Comparison of ENCODE assay signal across 17 cellular contexts in genomic region chr5:151534345-151534744, GRCh38. TPM values are rescaled to one million over a fixed set of nuclear protein-coding genes. Genes with fewer than 3 reads are reported as not detected.
DNase-seq lines count a peak whose midpoint lies in the region; ATAC-seq and TF ChIP-seq lines count a peak whose summit lies in the region.
"Had no signal": no experiment of that assay in that cellular context is flagged by ENCODE, and none has a peak within 500 bp of the region (broad histone marks: within the 10 kb centered on the region; RNA-seq: fewer than 3 reads in every experiment).

No MANE protein-coding gene starts in this region.

- intact Hi-C loops in natural killer cell (cut with micrococcal nuclease), result no loop called here
- intact Hi-C loops in left colon (cut with DNase I, micrococcal nuclease), result no loop called here

- DNase-seq in natural killer cell (no peak), RWPE1 (ENCODE audit: low spot score) (no peak), left colon (no peak), NCI-H82 treated with DMSO at 0.1 percent for 48 hours (lab: John Stamatoyannopoulos, UW; ENCODE audit: unreplicated experiment) (no peak)
- no peak for DNase-seq in natural killer cell treated with Interleukin-12 subunit alpha and Interleukin-12 subunit beta and Interleukin-15 and Interleukin-18, amount 100 ng/mL, for 72 hours (ENCODE audit: low spot score)
- no peak for DNase-seq in effector memory CD8-positive, alpha-beta T cell
- DNase-seq: Caco-2, GM23248, NCI-H1417, NCI-H2029, NCI-H524 had no signal

- peak in 2 of 3 donors; percentile 52 to 69 for ATAC-seq in natural killer cell
- no peak for ATAC-seq in natural killer cell treated with Interleukin-12 subunit alpha and Interleukin-12 subunit beta and Interleukin-15 and Interleukin-18, amount 100 ng/mL, for 72 hours
- ATAC-seq in effector memory CD8-positive, alpha-beta T cell (replicated peaks), result peak; percentile 44
- ATAC-seq in stimulated activated memory B cell treated with anti-CD40 and anti-IgM and Interleukin-4, amounts not matched to agents 10 μg/mL and 1 μg/mL and 100 μg/mL, for 72 hours, result peak; percentile 16
- no peak for ATAC-seq in GM18867 (IDR thresholded peaks at IDR 0.05; ENCODE audit: unreplicated experiment)
- no peak for ATAC-seq in left colon
- ATAC-seq: A549 had no signal

- H3K27ac ChIP-seq in RWPE1, result peak overlapping the region; percentile 48
- H3K27ac ChIP-seq: A549, GM23248 had no signal

- POLR2A ChIA-PET in RWPE1 (lab: Yijun Ruan, JAX; ENCODE audit: low non-redundant PET), result no interaction called here

- no peak overlapping the region for H3K27ac Mint-ChIP-seq in natural killer cell
- H3K27ac Mint-ChIP-seq in natural killer cell treated with Interleukin-12 subunit alpha and Interleukin-12 subunit beta and Interleukin-15 and Interleukin-18, amount 100 ng/mL, for 72 hours, result no peak overlapping the region
- no peak overlapping the region for H3K27ac Mint-ChIP-seq in effector memory CD8-positive, alpha-beta T cell
- no peak overlapping the region for H3K27ac Mint-ChIP-seq in stimulated activated memory B cell treated with anti-CD40 and anti-IgM and Interleukin-4, amounts not matched to agents 10 μg/mL and 1 μg/mL and 100 μg/mL, for 72 hours

- no peak overlapping the region for H3K4me3 Mint-ChIP-seq in natural killer cell
- H3K4me3 Mint-ChIP-seq in natural killer cell treated with Interleukin-12 subunit alpha and Interleukin-12 subunit beta and Interleukin-15 and Interleukin-18, amount 100 ng/mL, for 72 hours, result no peak overlapping the region
- H3K4me3 Mint-ChIP-seq in effector memory CD8-positive, alpha-beta T cell, result no peak overlapping the region
- no peak overlapping the region for H3K4me3 Mint-ChIP-seq in stimulated activated memory B cell treated with anti-CD40 and anti-IgM and Interleukin-4, amounts not matched to agents 10 μg/mL and 1 μg/mL and 100 μg/mL, for 72 hours

- CTCF ChIA-PET in RWPE1 (lab: Yijun Ruan, JAX), result interaction anchor here (0.5 to 1.2 kb wide), 3 partner anchors 53 to 118 kb away, joined by 3 to 4 read pairs (median 3); no protein-coding TSS in a partner anchor

- TF ChIP-seq CTCF in natural killer cell (IDR thresholded peaks at IDR 0.05) (no peak), RWPE1 (conservative IDR thresholded peaks at IDR 0.05; ENCODE audit: low read depth) (no peak)

- no peaks in the 10 kb centered on the region for H3K9me3 Mint-ChIP-seq in natural killer cell
- no peaks in the 10 kb centered on the region for H3K9me3 Mint-ChIP-seq in natural killer cell treated with Interleukin-12 subunit alpha and Interleukin-12 subunit beta and Interleukin-15 and Interleukin-18, amount 100 ng/mL, for 72 hours
- H3K9me3 Mint-ChIP-seq in effector memory CD8-positive, alpha-beta T cell, result no peaks in the 10 kb centered on the region
- H3K9me3 Mint-ChIP-seq in stimulated activated memory B cell treated with anti-CD40 and anti-IgM and Interleukin-4, amounts not matched to agents 10 μg/mL and 1 μg/mL and 100 μg/mL, for 72 hours, result no peaks in the 10 kb centered on the region

- H3K4me1 Mint-ChIP-seq in natural killer cell, result no peaks in the 10 kb centered on the region
- peaks cover 0 to 3% of the 10 kb centered on the region in 2 donors for H3K4me1 Mint-ChIP-seq in natural killer cell treated with Interleukin-12 subunit alpha and Interleukin-12 subunit beta and Interleukin-15 and Interleukin-18, amount 100 ng/mL, for 72 hours (ENCODE audit: low read depth in 2 of 2)
- no peaks in the 10 kb centered on the region for H3K4me1 Mint-ChIP-seq in effector memory CD8-positive, alpha-beta T cell (ENCODE audit: low read depth in 2 of 2)
- H3K4me1 Mint-ChIP-seq in stimulated activated memory B cell treated with anti-CD40 and anti-IgM and Interleukin-4, amounts not matched to agents 10 μg/mL and 1 μg/mL and 100 μg/mL, for 72 hours, result no peaks in the 10 kb centered on the region

- no peaks in the 10 kb centered on the region for H3K36me3 Mint-ChIP-seq in natural killer cell
- H3K36me3 Mint-ChIP-seq in natural killer cell treated with Interleukin-12 subunit alpha and Interleukin-12 subunit beta and Interleukin-15 and Interleukin-18, amount 100 ng/mL, for 72 hours, result no peaks in the 10 kb centered on the region
- no peaks in the 10 kb centered on the region for H3K36me3 Mint-ChIP-seq in effector memory CD8-positive, alpha-beta T cell (ENCODE audit: insufficient read depth)
- peaks cover 9% of the 10 kb centered on the region for H3K36me3 Mint-ChIP-seq in stimulated activated memory B cell treated with anti-CD40 and anti-IgM and Interleukin-4, amounts not matched to agents 10 μg/mL and 1 μg/mL and 100 μg/mL, for 72 hours

- peaks cover 0 to 11% of the 10 kb centered on the region in 2 donors for H3K27me3 Mint-ChIP-seq in natural killer cell (ENCODE audit: low read depth in 2 of 2)
- peaks cover 7 to 16% of the 10 kb centered on the region in 2 donors for H3K27me3 Mint-ChIP-seq in natural killer cell treated with Interleukin-12 subunit alpha and Interleukin-12 subunit beta and Interleukin-15 and Interleukin-18, amount 100 ng/mL, for 72 hours
- H3K27me3 Mint-ChIP-seq in effector memory CD8-positive, alpha-beta T cell, result peaks cover 16 to 31% of the 10 kb centered on the region in 2 donors
- H3K27me3 Mint-ChIP-seq in stimulated activated memory B cell treated with anti-CD40 and anti-IgM and Interleukin-4, amounts not matched to agents 10 μg/mL and 1 μg/mL and 100 μg/mL, for 72 hours, result peaks cover 12% of the 10 kb centered on the region

RNA-seq across cellular contexts. Expression of gene FAT2, which starts 56.8 kb away (rescaled TPM):
- not detected for total RNA-seq in natural killer cell
- total RNA-seq in natural killer cell treated with Interleukin-12 subunit alpha and Interleukin-12 subunit beta and Interleukin-15 and Interleukin-18, amount 100 ng/mL, for 72 hours, result not detected
- not detected for total RNA-seq in left colon
- total RNA-seq: GM23248, LHCN-M2, OCI-LY7, RPMI7951 had no signal

Comparison
In these comparisons a context has a peak if more than half of its experiments do, and no peak if none do; other contexts are left out.
1. ATAC-seq: peak in natural killer cell (2 of 3), effector memory CD8-positive, alpha-beta T cell (single experiment) and stimulated activated memory B cell treated with anti-CD40 and anti-IgM and Interleukin-4, amounts not matched to agents 10 μg/mL and 1 μg/mL and 100 μg/mL, for 72 hours (single experiment); none in natural killer cell treated with Interleukin-12 subunit alpha and Interleukin-12 subunit beta and Interleukin-15 and Interleukin-18, amount 100 ng/mL, for 72 hours (0 of 2), GM18867 (single experiment) and left colon (single experiment).